In the genomic region with DNA sequence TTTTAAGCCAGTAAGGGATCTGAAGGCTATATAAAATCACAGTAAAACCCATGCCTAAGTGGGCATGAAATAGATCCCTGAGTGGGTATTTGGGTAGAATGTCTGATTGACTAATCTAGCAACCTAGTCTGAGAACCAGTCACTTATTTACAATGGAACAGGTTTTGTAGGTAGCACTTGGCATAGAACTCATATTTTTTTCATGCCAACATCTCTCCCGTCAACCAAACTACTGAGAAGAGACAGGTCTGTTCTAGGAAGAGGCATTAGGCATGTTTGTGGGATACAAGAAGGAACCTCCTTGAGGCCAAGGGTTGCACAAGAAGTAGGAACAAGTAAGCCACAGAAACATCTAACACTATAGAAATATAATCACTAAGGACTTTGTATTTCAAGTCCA, we compare ENCODE assay signal across 26 cellular contexts.
"Had no signal": no experiment of that assay in that cellular context is flagged by ENCODE, and none has a peak within 500 bp of the region (broad histone marks: within the 10 kb centered on the region; RNA-seq: fewer than 3 reads in every experiment).

No MANE protein-coding gene starts in this region.

- H2AFZ ChIP-seq: neural progenitor cell had no signal

- H3K27me3 ChIP-seq: ascending aorta, dorsolateral prefrontal cortex, heart right ventricle, neural progenitor cell, right lobe of liver, testis, transverse colon, uterus had no signal

- H3K4me2 ChIP-seq: neural progenitor cell had no signal

- H3K4me1 Mint-ChIP-seq: activated CD8-positive, alpha-beta memory T cell treated with anti-CD3 and anti-CD28 coated beads, Interleukin-2, amount 10 ng/mL, durations not matched to agents 7 days and 5 days; natural killer cell; neural progenitor cell had no signal

- H3K9me3 Mint-ChIP-seq: WTC11 had no signal

- ATAC-seq: activated CD8-positive, alpha-beta memory T cell treated with anti-CD3 and anti-CD28 coated beads, Interleukin-2, amount 10 ng/mL, durations not matched to agents 7 days and 5 days; activated CD8-positive, alpha-beta T cell treated with anti-CD3 and anti-CD28 coated beads, Interleukin-2, amount 10 ng/mL, durations not matched to agents 7 days and 5 days; left lobe of liver; natural killer cell; right lobe of liver; stimulated activated naive CD8-positive, alpha-beta T cell treated with anti-CD3 and anti-CD28 coated beads, Interleukin-15, Interleukin-2, amounts not matched to agents 100 U/mL and 50 U/mL, for 24 hours; WTC11 had no signal

- H3K9me3 ChIP-seq: ascending aorta, heart right ventricle, right lobe of liver, testis, transverse colon, uterus had no signal

- H3K27me3 Mint-ChIP-seq: activated CD8-positive, alpha-beta memory T cell treated with anti-CD3 and anti-CD28 coated beads, Interleukin-2, amount 10 ng/mL, durations not matched to agents 7 days and 5 days; activated naive CD8-positive, alpha-beta T cell had no signal

- H3K9ac ChIP-seq: neural progenitor cell had no signal

- H3K36me3 ChIP-seq: ascending aorta, heart right ventricle, neural progenitor cell, right lobe of liver, transverse colon, uterus had no signal

- H3K4me1 ChIP-seq: ascending aorta, heart right ventricle, neural progenitor cell, right lobe of liver, testis, transverse colon, uterus had no signal

- H3K36me3 Mint-ChIP-seq: activated CD8-positive, alpha-beta memory T cell treated with anti-CD3 and anti-CD28 coated beads, Interleukin-2, amount 10 ng/mL, durations not matched to agents 7 days and 5 days; activated naive CD8-positive, alpha-beta T cell; brain; natural killer cell; neural progenitor cell; WTC11 had no signal

- DNase-seq: activated CD8-positive, alpha-beta memory T cell treated with anti-CD3 and anti-CD28 coated beads, Interleukin-2, amount 10 ng/mL, durations not matched to agents 7 days and 5 days; activated CD8-positive, alpha-beta T cell treated with anti-CD3 and anti-CD28 coated beads, Interleukin-2, amount 10 ng/mL, durations not matched to agents 7 days and 5 days; activated naive CD4-positive, alpha-beta T cell treated with Interleukin-2 at 50 U/mL for 16 hours; activated T-cell treated with anti-CD3 and anti-CD28 coated beads, Interleukin-2, amount 50 U/mL, for 48 hours; dorsolateral prefrontal cortex; effector memory CD4-positive, alpha-beta T cell; foreskin melanocyte; kidney glomerular epithelial cell; mesendoderm; natural killer cell; right lobe of liver; stimulated activated CD4-positive, alpha-beta T cell treated with anti-CD3 and anti-CD28 coated beads, Interleukin-12 subunit alpha, Interleukin-12 subunit beta, amount 100 ng/mL, for 4 hours; stimulated activated CD4-positive, alpha-beta T cell treated with anti-CD3 and anti-CD28 coated beads, Interleukin-4, amount 100 ng/mL, for 1 hour; stimulated activated naive CD8-positive, alpha-beta T cell treated with anti-CD3 and anti-CD28 coated beads, Interleukin-15, Interleukin-2, amounts not matched to agents 100 U/mL and 50 U/mL, for 24 hours; transverse colon; uterus had no signal

- H3K4me3 Mint-ChIP-seq: activated CD8-positive, alpha-beta memory T cell treated with anti-CD3 and anti-CD28 coated beads, Interleukin-2, amount 10 ng/mL, durations not matched to agents 7 days and 5 days; activated CD8-positive, alpha-beta T cell treated with anti-CD3 and anti-CD28 coated beads, Interleukin-2, amount 10 ng/mL, durations not matched to agents 7 days and 5 days; activated naive CD8-positive, alpha-beta T cell; brain; natural killer cell; neural progenitor cell; WTC11 had no signal

- H3K4me3 ChIP-seq: ascending aorta, coronary artery, dorsolateral prefrontal cortex, heart right ventricle, lung, neural progenitor cell, right lobe of liver, testis, transverse colon, uterus had no signal

- H3K27ac Mint-ChIP-seq: activated CD8-positive, alpha-beta memory T cell treated with anti-CD3 and anti-CD28 coated beads, Interleukin-2, amount 10 ng/mL, durations not matched to agents 7 days and 5 days; activated CD8-positive, alpha-beta T cell treated with anti-CD3 and anti-CD28 coated beads, Interleukin-2, amount 10 ng/mL, durations not matched to agents 7 days and 5 days; activated naive CD8-positive, alpha-beta T cell; brain; natural killer cell; neural progenitor cell; WTC11 had no signal

- H3K27ac ChIP-seq: ascending aorta, coronary artery, dorsolateral prefrontal cortex, heart right ventricle, neural progenitor cell, right lobe of liver, testis, transverse colon, uterus had no signal
